ENCODE assay signal across 16 cellular contexts in the genomic region with DNA sequence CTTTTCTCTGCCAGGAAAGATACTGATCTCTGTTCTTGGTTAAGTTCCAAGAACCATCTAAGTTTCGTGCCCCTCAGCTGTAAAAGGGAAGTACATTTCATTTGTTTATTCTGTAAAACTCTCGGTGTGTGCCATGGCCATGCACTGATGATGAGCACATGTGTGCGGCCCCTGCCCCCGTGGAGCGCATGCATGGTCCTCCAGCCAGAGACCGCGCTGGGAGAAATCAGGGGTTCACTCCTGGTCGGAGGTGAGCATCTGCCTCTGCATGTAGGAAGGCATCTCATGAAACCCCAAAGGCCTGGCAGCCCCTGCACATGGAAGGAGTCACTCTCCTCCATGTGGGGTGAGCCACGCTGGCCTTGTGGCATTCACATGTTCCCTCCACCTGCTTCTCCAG.
DNase-seq lines count a peak whose midpoint lies in the region; TF ChIP-seq lines count a peak whose summit lies in the region.
"Had no signal": no experiment of that assay in that cellular context is flagged by ENCODE, and none has a peak within 500 bp of the region (broad histone marks: within the 10 kb centered on the region; RNA-seq: fewer than 3 reads in every experiment).

No MANE protein-coding gene starts in this region.

- no peaks in the 10 kb centered on the region for H3K9me2 ChIP-seq in MM.1S (replicated peaks; ENCODE audit: insufficient read depth, low read length)

- no peak overlapping the region for H2BK5ac ChIP-seq in H9 (ENCODE audit: insufficient read length, low read length)

- H3K36me3 ChIP-seq in MM.1S (replicated peaks; ENCODE audit: insufficient read depth, low read length), result no peaks in the 10 kb centered on the region
- H3K36me3 ChIP-seq in neural progenitor cell, result no peaks in the 10 kb centered on the region
- H3K36me3 ChIP-seq: pancreas had no signal

- no peak overlapping the region for H3K4me2 ChIP-seq in H9 (ENCODE audit: insufficient read depth, insufficient read length, low read length)
- peak overlapping the region; percentile 41 for H3K4me2 ChIP-seq in MM.1S (ENCODE audit: low read depth, low read length)
- no peak overlapping the region for H3K4me2 ChIP-seq in neural progenitor cell
- H3K4me2 ChIP-seq: PC-9 had no signal

- H4K20me1 ChIP-seq in H9 (ENCODE audit: control insufficient read depth, insufficient read depth, insufficient read length) (no peaks in the 10 kb centered on the region), MM.1S (ENCODE audit: insufficient read depth, low read length) (no peaks in the 10 kb centered on the region), neural progenitor cell (ENCODE audit: low read depth) (no peaks in the 10 kb centered on the region)

- H3K79me1 ChIP-seq in H9 (ENCODE audit: insufficient read depth, low read depth, low read length, poor library complexity, severe bottlenecking), result no peaks in the 10 kb centered on the region

- H2BK20ac ChIP-seq in H9 (ENCODE audit: low read depth, low read length, poor library complexity, severe bottlenecking), result no peak overlapping the region

- no peaks in the 10 kb centered on the region for H3F3A ChIP-seq in MM.1S (ENCODE audit: insufficient read depth, low read length)
- H3F3A ChIP-seq in neural progenitor cell (ENCODE audit: low read depth), result no peaks in the 10 kb centered on the region

- no peak overlapping the region for H4K5ac ChIP-seq in H9 (ENCODE audit: insufficient read length, low read depth, low read length)

- H4K91ac ChIP-seq in H9 (ENCODE audit: insufficient read length, low read depth, low read length), result no peak overlapping the region

- intact Hi-C loops in posterior vena cava (cut with DNase I), result no loop called here

- H3K4me1 ChIP-seq in H9 (ENCODE audit: insufficient read depth, low read length) (no peaks in the 10 kb centered on the region), MM.1S (ENCODE audit: low read length) (peaks cover 11% of the 10 kb centered on the region), neural progenitor cell (no peaks in the 10 kb centered on the region)
- H3K4me1 ChIP-seq: pancreas had no signal

- H3K4me3 ChIP-seq in MM.1S (ENCODE audit: low read length), result no peak overlapping the region
- no peak overlapping the region for H3K4me3 ChIP-seq in coronary artery
- H3K4me3 ChIP-seq in neural progenitor cell, result no peak overlapping the region
- H3K4me3 ChIP-seq: pancreas, PC-9 had no signal

- H2AFZ ChIP-seq in H9 (ENCODE audit: low read length), result no peak overlapping the region
- H2AFZ ChIP-seq in MM.1S (ENCODE audit: low read length), result no peak overlapping the region
- H2AFZ ChIP-seq in neural progenitor cell (replicated peaks), result no peak overlapping the region
- H2AFZ ChIP-seq: PC-9 had no signal

- no peak overlapping the region for H2BK15ac ChIP-seq in H9 (ENCODE audit: low read depth, low read length)

- no peak overlapping the region for H2AK5ac ChIP-seq in H9 (ENCODE audit: insufficient read length, low read length)

- H3T11ph ChIP-seq in H9 (ENCODE audit: low read length), result no peak overlapping the region

- no peak overlapping the region for H2BK12ac ChIP-seq in H9 (ENCODE audit: insufficient read length, low read depth, low read length)

- H3K27me3 Mint-ChIP-seq in H9 (ENCODE audit: low read depth) (peaks cover 14% of the 10 kb centered on the region), neural progenitor cell (ENCODE audit: insufficient read depth, low read depth) (no peaks in the 10 kb centered on the region)

- H3K27me3 ChIP-seq in H9 (ENCODE audit: insufficient read depth, low read length) (no peaks in the 10 kb centered on the region; the same call in 1 of the 2 replicates), MM.1S (replicated peaks; ENCODE audit: insufficient read depth, low read length) (no peaks in the 10 kb centered on the region; the same call in 1 of the 2 replicates), neural progenitor cell (no peaks in the 10 kb centered on the region)
- H3K27me3 ChIP-seq: foreskin keratinocyte, pancreas had no signal

- DNase-seq in H9 (peak; percentile 15), MM.1S (no peak), coronary artery (ENCODE audit: low spot score) (peak; percentile 57), posterior vena cava (ENCODE audit: low spot score) (peak; percentile 60), GOT3 (lab: John Stamatoyannopoulos, UW) (no peak), neural progenitor cell (ENCODE audit: low spot score) (no peak), HK-2 (ENCODE audit: unreplicated experiment) (no peak)
- DNase-seq: activated CD4-positive, alpha-beta T cell treated with anti-CD3 and anti-CD28 coated beads for 36 hours; activated T-cell treated with anti-CD3 and anti-CD28 coated beads, Interleukin-2, amount 50 U/mL, for 24 hours; CD8-positive, alpha-beta T cell; foreskin keratinocyte; NCI-H2029; NCI-H524 treated with DMSO at 0.1 percent for 48 hours; pancreas; PC-9 had no signal

- no peak overlapping the region for H4K8ac ChIP-seq in H9 (replicated peaks; ENCODE audit: insufficient read length, low read depth, low read length)

- H3K4me3 Mint-ChIP-seq in H9 (no peak overlapping the region), neural progenitor cell (no peak overlapping the region)
- H3K4me3 Mint-ChIP-seq: activated CD4-positive, alpha-beta T cell treated with anti-CD3 and anti-CD28 coated beads for 36 hours; activated T-cell treated with anti-CD3 and anti-CD28 coated beads, Interleukin-2, amount 50 U/mL, for 24 hours; CD8-positive, alpha-beta T cell; memory B cell had no signal

- H3K9me3 ChIP-seq in H9 (ENCODE audit: control insufficient read depth, low read depth, low read length), result no peaks in the 10 kb centered on the region
- no peaks in the 10 kb centered on the region for H3K9me3 ChIP-seq in MM.1S (replicated peaks; ENCODE audit: insufficient read depth, low read length)
- H3K9me3 ChIP-seq in neural progenitor cell (ENCODE audit: low read depth), result no peaks in the 10 kb centered on the region
- H3K9me3 ChIP-seq: pancreas had no signal

- H3K9ac ChIP-seq in H9 (ENCODE audit: extremely low read depth, insufficient read length, low read length) (no peak overlapping the region), MM.1S (ENCODE audit: low read length) (no peak overlapping the region), neural progenitor cell (no peak overlapping the region)

- H3K4ac ChIP-seq in H9 (ENCODE audit: low read depth, low read length), result no peak overlapping the region

- H3K56ac ChIP-seq in H9 (ENCODE audit: insufficient read length, low read depth, low read length), result no peak overlapping the region

- H3K27ac Mint-ChIP-seq in H9, result no peak overlapping the region
- H3K27ac Mint-ChIP-seq in neural progenitor cell, result no peak overlapping the region
- H3K27ac Mint-ChIP-seq: activated CD4-positive, alpha-beta T cell treated with anti-CD3 and anti-CD28 coated beads for 36 hours; activated T-cell treated with anti-CD3 and anti-CD28 coated beads, Interleukin-2, amount 50 U/mL, for 24 hours; CD8-positive, alpha-beta T cell; memory B cell had no signal

- no peak overlapping the region for H3K23ac ChIP-seq in H9 (ENCODE audit: insufficient read length, low read depth, low read length)

- no CpG with 5 or more reads among the region's 9 CpGs for WGBS in H9 (ENCODE audit: extremely low coverage, insufficient read length, low lambda C conversion rate)

- no peak overlapping the region for H2BK120ac ChIP-seq in H9 (ENCODE audit: low read depth, low read length, poor library complexity, severe bottlenecking)

- H3K23me2 ChIP-seq in H9 (ENCODE audit: insufficient read length, low read depth, low read length, poor library complexity, severe bottlenecking), result no peaks in the 10 kb centered on the region

- no peak overlapping the region for H3K14ac ChIP-seq in H9 (ENCODE audit: insufficient read depth, low read length)

- H3K4me1 Mint-ChIP-seq in H9 (peaks cover 7 to 8% of the 10 kb centered on the region in 2 experiments; a peak in 3 of 4 replicates), neural progenitor cell (peaks cover 15% of the 10 kb centered on the region)
- H3K4me1 Mint-ChIP-seq: activated CD4-positive, alpha-beta T cell treated with anti-CD3 and anti-CD28 coated beads for 36 hours; memory B cell had no signal

- H3K79me2 ChIP-seq in H9 (ENCODE audit: insufficient read depth, low read length) (no peaks in the 10 kb centered on the region), MM.1S (ENCODE audit: low read length) (no peaks in the 10 kb centered on the region), neural progenitor cell (ENCODE audit: low read depth) (no peaks in the 10 kb centered on the region)

- H3K36me3 Mint-ChIP-seq in H9 (ENCODE audit: insufficient read depth in 1 of 3, low read depth in 3 of 3) (no peaks in the 10 kb centered on the region), neural progenitor cell (no peaks in the 10 kb centered on the region)
- H3K36me3 Mint-ChIP-seq: CD8-positive, alpha-beta T cell; memory B cell had no signal

- H3K27ac ChIP-seq in H9 (ENCODE audit: insufficient read length, low read depth, low read length) (no peak overlapping the region), MM.1S (ENCODE audit: low read length) (no peak overlapping the region), coronary artery (no peak overlapping the region), neural progenitor cell (no peak overlapping the region)
- H3K27ac ChIP-seq: foreskin keratinocyte, pancreas, PC-9 had no signal

- TF ChIP-seq CTCF in H9 (conservative IDR thresholded peaks at IDR 0.05), result no peak
- TF ChIP-seq CTCF in MM.1S (IDR thresholded peaks at IDR 0.05; ENCODE audit: low read length), result no peak
- no peak for TF ChIP-seq CTCF in coronary artery (IDR thresholded peaks at IDR 0.05)
- no peak for TF ChIP-seq CTCF in neural progenitor cell (IDR thresholded peaks at IDR 0.05)

- H3K18ac ChIP-seq in H9 (ENCODE audit: insufficient read length, low read depth, low read length), result no peak overlapping the region

- H3K9me3 Mint-ChIP-seq in H9 (peaks cover 0 to 2% of the 10 kb centered on the region in 2 experiments; a peak in 2 of 5 replicates), neural progenitor cell (peaks cover 4% of the 10 kb centered on the region)
- H3K9me3 Mint-ChIP-seq: activated T-cell treated with anti-CD3 and anti-CD28 coated beads, Interleukin-2, amount 50 U/mL, for 24 hours; CD8-positive, alpha-beta T cell had no signal

Comparison
In these comparisons a context has a peak if more than half of its experiments do, and no peak if none do; other contexts are left out.
1. DNase-seq: peak in H9 (single experiment), coronary artery (single experiment) and posterior vena cava (single experiment); none in MM.1S (single experiment), GOT3 (single experiment), neural progenitor cell (single experiment) and HK-2 (single experiment).